ENCODE assay signal across 26 cellular contexts in the genomic region with DNA sequence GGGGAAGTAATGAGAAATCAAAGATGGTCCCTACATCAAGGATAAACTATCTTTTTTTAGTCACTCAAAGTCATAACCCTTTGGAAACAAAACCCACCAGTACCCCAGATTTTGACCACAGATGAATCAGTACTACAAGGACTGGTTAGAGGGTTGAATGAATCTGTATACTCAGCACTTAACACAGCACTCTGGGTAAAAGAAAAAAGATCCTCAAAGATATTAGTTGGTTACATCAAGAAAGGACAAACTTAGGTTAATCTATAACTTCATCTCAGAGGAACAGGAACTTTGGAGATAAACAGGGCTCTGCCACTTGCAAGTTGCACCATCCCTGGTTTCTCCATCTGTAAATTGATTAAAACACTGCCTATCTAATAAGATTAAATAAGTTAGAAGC. TPM values are rescaled to one million over a fixed set of nuclear protein-coding genes. Genes with fewer than 3 reads are reported as not detected.
DNase-seq lines count a peak whose midpoint lies in the region; ATAC-seq and TF ChIP-seq lines count a peak whose summit lies in the region.
"Had no signal": no experiment of that assay in that cellular context is flagged by ENCODE, and none has a peak within 500 bp of the region (broad histone marks: within the 10 kb centered on the region; RNA-seq: fewer than 3 reads in every experiment).

No MANE protein-coding gene starts in this region.

- no peaks in the 10 kb centered on the region for H3K27me3 ChIP-seq in OCI-LY3 (ENCODE audit: low read depth, low read length)
- H3K27me3 ChIP-seq: gastrocnemius medialis, suprapubic skin, vagina had no signal

- peak; percentile 8 to 21 for DNase-seq in activated T-cell treated with anti-CD3 and anti-CD28 coated beads, Interleukin-2, amount 50 U/mL, for 72 hours
- DNase-seq in activated T-cell treated with anti-CD3 and anti-CD28 coated beads for 4 hours (no peak), epithelial cell of proximal tubule (ENCODE audit: low read depth) (peak; percentile 52), foreskin fibroblast (no peak), DMS79 treated with DMSO at 0.1 percent for 48 hours (lab: John Stamatoyannopoulos, UW) (no peak)
- DNase-seq: activated naive CD4-positive, alpha-beta T cell; aorta; cerebellar nuclear complex; DMS53; effector CD8-positive, alpha-beta T cell; gastrocnemius medialis; islet precursor cell; mammary epithelial cell; NCI-H1105 treated with DMSO at 0.1 percent for 48 hours; NCI-H2081 treated with DMSO at 0.1 percent for 48 hours; occipital lobe; retina; RPMI8226; SK-N-SH had no signal

- ATAC-seq in activated T-cell treated with anti-CD3 and anti-CD28 coated beads, Interleukin-2, amount 50 U/mL, for 72 hours (replicated peaks in 1 of 2) = peak; percentile 89 to 94
- ATAC-seq in GM18858 (IDR thresholded peaks at IDR 0.05; ENCODE audit: unreplicated experiment) = no peak
- ATAC-seq in HG03196 (IDR thresholded peaks at IDR 0.05; ENCODE audit: unreplicated experiment) = no peak
- ATAC-seq: esophagus mucosa, gastrocnemius medialis had no signal

- peak overlapping the region in 1 of 2 donors; percentile 37 for H3K4me3 Mint-ChIP-seq in activated T-cell treated with anti-CD3 and anti-CD28 coated beads, Interleukin-2, amount 50 U/mL, for 72 hours
- H3K4me3 Mint-ChIP-seq: CD14-positive monocyte had no signal

- no peaks in the 10 kb centered on the region for H3K27me3 Mint-ChIP-seq in activated T-cell treated with anti-CD3 and anti-CD28 coated beads, Interleukin-2, amount 50 U/mL, for 72 hours (ENCODE audit: low read depth)

- no peaks in the 10 kb centered on the region for H4K20me1 ChIP-seq in OCI-LY3 (ENCODE audit: insufficient read depth, low read length)

- H3K4me1 Mint-ChIP-seq in activated T-cell treated with anti-CD3 and anti-CD28 coated beads, Interleukin-2, amount 50 U/mL, for 72 hours (ENCODE audit: low read depth) = peaks cover 42% of the 10 kb centered on the region

- H3K4me3 ChIP-seq in OCI-LY3 (ENCODE audit: low read length) (no peak overlapping the region), epithelial cell of proximal tubule (ENCODE audit: low read depth, low read length) (no peak overlapping the region), foreskin fibroblast (ENCODE audit: low read depth in 1 of 2, low read length in 2 of 2) (no peak overlapping the region)
- H3K4me3 ChIP-seq: gastrocnemius medialis, suprapubic skin, vagina had no signal

- H3K4me1 ChIP-seq in OCI-LY3 (ENCODE audit: low read length) = peaks cover 35% of the 10 kb centered on the region
- H3K4me1 ChIP-seq: gastrocnemius medialis, suprapubic skin, vagina had no signal

- no peaks in the 10 kb centered on the region for H3K9me3 Mint-ChIP-seq in activated T-cell treated with anti-CD3 and anti-CD28 coated beads, Interleukin-2, amount 50 U/mL, for 72 hours
- H3K9me3 Mint-ChIP-seq: CD14-positive monocyte had no signal

- no peaks in the 10 kb centered on the region for H3K9me3 ChIP-seq in OCI-LY3 (ENCODE audit: insufficient read depth, low read length)
- H3K9me3 ChIP-seq: gastrocnemius medialis, SK-N-SH, suprapubic skin, vagina had no signal

- no peak overlapping the region for H3K27ac Mint-ChIP-seq in activated T-cell treated with anti-CD3 and anti-CD28 coated beads, Interleukin-2, amount 50 U/mL, for 72 hours
- H3K27ac Mint-ChIP-seq: CD14-positive monocyte had no signal

- no peak overlapping the region for H2AFZ ChIP-seq in OCI-LY3 (ENCODE audit: low read depth, low read length)

- peak overlapping the region; percentile 22; the same call in 1 of the 2 replicates for H3K27ac ChIP-seq in OCI-LY3 (ENCODE audit: low read length)
- H3K27ac ChIP-seq: gastrocnemius medialis, suprapubic skin, vagina had no signal

- H3K36me3 Mint-ChIP-seq in activated T-cell treated with anti-CD3 and anti-CD28 coated beads, Interleukin-2, amount 50 U/mL, for 72 hours (ENCODE audit: insufficient read depth in 2 of 2) = peaks cover 3 to 14% of the 10 kb centered on the region in 2 donors

- H3K79me2 ChIP-seq in OCI-LY3 (ENCODE audit: low read length) = no peaks in the 10 kb centered on the region

- H3K4me2 ChIP-seq in OCI-LY3 (ENCODE audit: low read length) = peak overlapping the region; percentile 37
- H3K4me2 ChIP-seq: SK-N-SH had no signal

- TF ChIP-seq CTCF in OCI-LY3 (IDR thresholded peaks at IDR 0.05; ENCODE audit: low read depth, low read length) = no peak
- TF ChIP-seq CTCF in epithelial cell of proximal tubule (conservative IDR thresholded peaks at IDR 0.05; ENCODE audit: low read depth, low read length) = no peak
- no peak for TF ChIP-seq CTCF in foreskin fibroblast (IDR thresholded peaks at IDR 0.05; ENCODE audit: low read depth, low read length)

- H3K36me3 ChIP-seq in OCI-LY3 (replicated peaks; ENCODE audit: low read depth, low read length) = peaks cover 34% of the 10 kb centered on the region

- H3K9ac ChIP-seq in OCI-LY3 (ENCODE audit: low read length) = no peak overlapping the region
- H3K9ac ChIP-seq: SK-N-SH had no signal

RNA-seq across cellular contexts. Expression of gene SC5D, which starts 18.8 kb away (rescaled TPM):
- total RNA-seq in activated T-cell treated with anti-CD3 and anti-CD28 coated beads, Interleukin-2, amount 50 U/mL, for 72 hours = 10 to 100 TPM; 18.2 to 21.5 TPM
- total RNA-seq in epithelial cell of proximal tubule = 20.8 and 42.3 TPM in 2 replicates

Comparison
In these comparisons a context has a peak if more than half of its experiments do, and no peak if none do; other contexts are left out.
1. DNase-seq: peak in activated T-cell treated with anti-CD3 and anti-CD28 coated beads, Interleukin-2, amount 50 U/mL, for 72 hours (2 of 2) and epithelial cell of proximal tubule (single experiment); none in activated T-cell treated with anti-CD3 and anti-CD28 coated beads for 4 hours (single experiment), foreskin fibroblast (0 of 2) and DMS79 treated with DMSO at 0.1 percent for 48 hours (single experiment).
2. ATAC-seq: peak in activated T-cell treated with anti-CD3 and anti-CD28 coated beads, Interleukin-2, amount 50 U/mL, for 72 hours (2 of 2); none in GM18858 (single experiment) and HG03196 (single experiment).